Comparison of ENCODE assay signal across 16 cellular contexts in the genomic region with DNA sequence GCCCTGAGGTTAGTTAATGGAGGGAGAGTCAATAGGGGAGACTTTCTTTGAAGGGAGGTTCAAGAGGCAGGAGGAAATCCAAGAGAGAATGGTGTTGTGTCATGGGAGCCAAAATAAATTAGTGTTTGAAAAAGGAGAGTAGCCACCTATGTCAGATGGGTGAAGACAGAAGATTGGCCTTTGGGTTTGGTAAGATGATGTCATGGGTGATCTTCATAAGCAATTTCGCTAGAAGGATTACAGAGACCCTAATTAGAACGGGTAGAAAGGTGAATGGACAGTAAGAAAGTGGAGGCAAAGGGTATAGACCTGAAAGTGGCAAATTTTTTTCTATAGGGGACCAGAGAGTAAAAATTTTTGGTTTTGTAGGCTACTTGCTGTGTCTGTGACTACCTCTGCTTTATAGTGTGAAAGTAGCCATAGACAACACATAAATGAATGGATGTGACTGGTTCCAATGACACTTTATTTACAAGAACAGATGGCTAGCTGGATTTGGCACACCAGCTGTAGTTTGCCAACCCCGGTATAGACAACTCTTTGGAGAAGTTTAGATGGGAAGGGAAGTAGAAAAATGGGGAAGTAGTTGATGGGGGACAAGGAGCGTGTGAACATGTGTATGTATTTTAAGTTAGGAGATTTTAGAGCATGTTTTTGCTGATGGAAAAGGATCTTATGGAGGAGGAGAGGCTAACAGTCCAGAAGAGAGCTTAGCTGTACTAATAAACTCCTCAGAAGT. TPM values are rescaled to one million over a fixed set of nuclear protein-coding genes. Genes with fewer than 3 reads are reported as not detected.
A peak's percentile ranks its signal among the peaks of the same experiment; 100 is the strongest.
DNase-seq lines count a peak whose midpoint lies in the region; ATAC-seq, FAIRE-seq and TF ChIP-seq lines count a peak whose summit lies in the region.
"Had no signal": no experiment of that assay in that cellular context is flagged by ENCODE, and none has a peak within 500 bp of the region (broad histone marks: within the 10 kb centered on the region; RNA-seq: fewer than 3 reads in every experiment).

No MANE protein-coding gene starts in this region.

- no peak for FAIRE-seq in HepG2 (lab: Jason Lieb, UNC)

- WGBS in HepG2 (ENCODE audit: low lambda C conversion rate): 95% methylated on average over 4 of the region's 4 CpGs
- 67 to 92% (median 82%) methylated on average over 4 of the region's 4 CpGs for WGBS in stomach, 5 donors

- H3K9me3 ChIP-seq in HepG2 (ENCODE audit: low read length) (no peaks in the 10 kb centered on the region), stomach (no peaks in the 10 kb centered on the region)

- in situ Hi-C loops in HepG2 (cut with HindIII; ENCODE audit: extremely low pct_ligation_motif_present, low pct_unique_long_range_greater_than_20kb): loop anchor here (25.0 kb wide), 1 partner anchor 299 kb away; the partner anchor contains the start of gene BOLA3

- H3K27ac ChIP-seq in HepG2 (ENCODE audit: extremely low read length, insufficient read depth, low read length) (no peak overlapping the region), stomach (peak overlapping the region in 4 of 5 donors; percentile 62 to 81 (median 70))
- H3K27ac ChIP-seq: parathyroid adenoma had no signal

- no peak for TF ChIP-seq POLR2A in HepG2 (IDR thresholded peaks at IDR 0.05; ENCODE audit: insufficient read depth in 1 of 2, low read depth in 2 of 2, low read length in 2 of 2)
- TF ChIP-seq POLR2A in stomach (IDR thresholded peaks at IDR 0.05): no peak

- 0 out of 2 replicates have a peak, but pooled peaks cover 3% of the 10 kb centered on the region for H4K20me1 ChIP-seq in HepG2 (ENCODE audit: insufficient read depth, low read length)

- H3K4me3 ChIP-seq in HepG2 (replicated peaks in 1 of 3; ENCODE audit: insufficient read depth in 1 of 3, low read depth in 2 of 3, low read length in 3 of 3) (no peak overlapping the region), stomach (no peak overlapping the region)

- no peaks in the 10 kb centered on the region for H3K79me2 ChIP-seq in HepG2 (ENCODE audit: insufficient read depth, low read length)

- no peak for TF ChIP-seq RAD21 in HepG2 (CRISPR knock-in tag; IDR thresholded peaks at IDR 0.05)

- ATAC-seq in HepG2 (no peak), GM18867 (IDR thresholded peaks at IDR 0.05; ENCODE audit: unreplicated experiment) (no peak), HG03175 (IDR thresholded peaks at IDR 0.05; ENCODE audit: unreplicated experiment) (no peak), GM21360 (IDR thresholded peaks at IDR 0.05; ENCODE audit: unreplicated experiment) (no peak)
- ATAC-seq: left ventricle myocardium superior, Right ventricle myocardium inferior, WTC11 had no signal

- no peak for TF ChIP-seq CTCF in HepG2 (CRISPR knock-in tag; IDR thresholded peaks at IDR 0.05)
- TF ChIP-seq CTCF in stomach (IDR thresholded peaks at IDR 0.05): no peak

- no TSS peak for BruUV-seq in HepG2 (replicated peaks; lab: Mats Ljungman, UMichigan)

- CTCF ChIA-PET in HepG2 (lab: Yijun Ruan, JAX; ENCODE audit: low intra/inter-chr PET ratio, low total read pairs): no interaction called here

- no peak overlapping the region for H2AFZ ChIP-seq in HepG2 (ENCODE audit: low read length)
- H2AFZ ChIP-seq: parathyroid adenoma had no signal

- peak; percentile 86 to 92 for DNase-seq in Kasumi-1 (lab: John Stamatoyannopoulos, UW)
- DNase-seq in SKM-1 treated with dmso at 0.1 percent for 144 hours (lab: John Stamatoyannopoulos, UW; ENCODE audit: unreplicated experiment): peak; percentile 78
- DNase-seq in HepG2 (ENCODE audit: low spot score): no peak
- DNase-seq in stomach: no peak
- DNase-seq: activated T-cell treated with anti-CD3 and anti-CD28 coated beads, Interleukin-2, amount 50 U/mL, for 1 hour; COR-L47; left ventricle myocardium superior; stimulated activated CD4-positive, alpha-beta T cell treated with anti-CD3 and anti-CD28 coated beads, Interleukin-1b, Interleukin-23, amount 100 ng/mL, for 48 hours had no signal

- no peak overlapping the region for H3K9ac ChIP-seq in HepG2 (ENCODE audit: insufficient read depth, low read depth, low read length)
- H3K9ac ChIP-seq: parathyroid adenoma had no signal

- no peak overlapping the region for H3K4me2 ChIP-seq in HepG2 (ENCODE audit: low read depth, low read length)

- intact Hi-C loops in HepG2 (cut with micrococcal nuclease; ENCODE audit: unreplicated experiment): no loop called here
- intact Hi-C loops in stomach (cut with DNase I; ENCODE audit: low total_unique reads): loop anchor here (10.0 kb wide), 1 partner anchor 87 kb away; the partner anchor contains the start of gene DGUOK

- POLR2A ChIA-PET in HepG2 (lab: Yijun Ruan, JAX): interaction anchor here (2.4 kb wide), 1 partner anchor 9 kb away, joined by 15 read pairs; the partner anchor contains the start of gene STAMBP

- H3K27me3 ChIP-seq in HepG2 (ENCODE audit: control insufficient read depth in 1 of 2, insufficient read depth in 2 of 2, low read length in 2 of 2) (no peaks in the 10 kb centered on the region), stomach (no peaks in the 10 kb centered on the region)

- H3K36me3 ChIP-seq in HepG2 (replicated peaks in 1 of 2; ENCODE audit: control insufficient read depth in 1 of 2, insufficient read depth in 2 of 2, low read length in 2 of 2): peaks cover 1 to 27% of the 10 kb centered on the region in 2 experiments; a peak in 4 of 5 replicates
- peaks cover 0 to 58% (median 30%) of the 10 kb centered on the region in 4 donors for H3K36me3 ChIP-seq in stomach

- H3K4me1 ChIP-seq in HepG2 (ENCODE audit: insufficient read depth, low read length) (peaks cover 19% of the 10 kb centered on the region), stomach (peaks cover 0 to 56% (median 26%) of the 10 kb centered on the region in 4 donors)
- H3K4me1 ChIP-seq: parathyroid adenoma had no signal

- TF ChIP-seq EP300 in HepG2 (IDR thresholded peaks at IDR 0.05; ENCODE audit: low read depth in 2 of 2, low read length in 2 of 2) (no peak), HepG2 (CRISPR knock-in tag; IDR thresholded peaks at IDR 0.05; ENCODE audit: borderline replicate concordance) (no peak), stomach (IDR thresholded peaks at IDR 0.05) (no peak)

RNA-seq across cellular contexts. Expression of gene STAMBP, which starts 9.3 kb away (rescaled TPM):
- total RNA-seq in HepG2 (2016; rRNA removed; fragmentation: Illumina TruSeq; extraction: Trizol) (53.2 and 85.0 TPM in 2 replicates), stomach (10 to 100 TPM; 22.6 to 84.9 (median 50.4) TPM)
- total RNA-seq in HepG2 (2016; cell fraction: cytosol; rRNA removed; fragmentation: Illumina TruSeq; extraction: Trizol; ENCODE audit: low read depth): 14.5 and 16.7 TPM in 2 replicates
- 55.9 and 77.3 TPM in 2 replicates for total RNA-seq in HepG2 (2016; cell fraction: insoluble cytoplasmic fraction; rRNA removed; fragmentation: Illumina TruSeq; extraction: Trizol)
- 37.7 and 40.2 TPM in 2 replicates for total RNA-seq in HepG2 (2016; cell fraction: membrane; rRNA removed; fragmentation: Illumina TruSeq; extraction: Trizol)
- 22.6 and 27.3 TPM in 2 replicates for total RNA-seq in HepG2 (2016; cell fraction: nucleus; rRNA removed; fragmentation: Illumina TruSeq; extraction: Trizol)
- polyA plus RNA-seq in HepG2 (2011; rRNA removed) (45.2 and 49.6 TPM in 2 replicates), stomach (10 to 100 TPM; 28.0 to 34.1 (median 32.2) TPM)
- polyA plus RNA-seq in HepG2 (2011; cell fraction: cytosol; rRNA removed): 45.4 and 45.5 TPM in 2 replicates
- polyA plus RNA-seq in HepG2 (2011; cell fraction: nucleus; rRNA removed): 28.3 and 31.6 TPM in 2 replicates
- 42.0 and 47.4 TPM in 2 replicates for polyA plus RNA-seq in HepG2 (2012)
- polyA plus RNA-seq in HepG2 (2016; cell fraction: cytosol; fragmentation: Illumina TruSeq; extraction: Trizol; ENCODE audit: low read depth): 14.9 and 19.3 TPM in 2 replicates
- 101 and 102 TPM in 2 replicates for polyA plus RNA-seq in HepG2 (2016; cell fraction: insoluble cytoplasmic fraction; fragmentation: Illumina TruSeq; extraction: Trizol; ENCODE audit: low read depth)
- polyA plus RNA-seq in HepG2 (2016; cell fraction: membrane; fragmentation: Illumina TruSeq; extraction: Trizol; ENCODE audit: low read depth): 40.1 and 47.1 TPM in 2 replicates
- polyA plus RNA-seq in HepG2 (2016; cell fraction: nucleus; fragmentation: Illumina TruSeq; extraction: Trizol; ENCODE audit: insufficient read depth, low read depth): 60.5 and 61.0 TPM in 2 replicates
- 48.4 and 50.1 TPM in 2 replicates for polyA minus RNA-seq in HepG2 (2011; rRNA and poly(A)+ RNA removed; ENCODE audit: low replicate concordance)
- 26.0 and 29.4 TPM in 2 replicates for polyA minus RNA-seq in HepG2 (2011; cell fraction: cytosol; rRNA and poly(A)+ RNA removed)
- 27.8 and 34.1 TPM in 2 replicates for polyA minus RNA-seq in HepG2 (2011; cell fraction: nucleus; rRNA and poly(A)+ RNA removed)

RNA-seq across cellular contexts. Expression of gene C2orf78, which starts 54.0 kb away (rescaled TPM):
- total RNA-seq in HepG2 (2016; rRNA removed; fragmentation: Illumina TruSeq; extraction: Trizol) (not detected in 2 replicates), stomach (not detected)
- total RNA-seq in HepG2 (2016; cell fraction: cytosol; rRNA removed; fragmentation: Illumina TruSeq; extraction: Trizol; ENCODE audit: low read depth): not detected in 2 replicates
- not detected in 2 replicates for total RNA-seq in HepG2 (2016; cell fraction: insoluble cytoplasmic fraction; rRNA removed; fragmentation: Illumina TruSeq; extraction: Trizol)
- not detected in 2 replicates for total RNA-seq in HepG2 (2016; cell fraction: membrane; rRNA removed; fragmentation: Illumina TruSeq; extraction: Trizol)
- not detected in 2 replicates for total RNA-seq in HepG2 (2016; cell fraction: nucleus; rRNA removed; fragmentation: Illumina TruSeq; extraction: Trizol)
- polyA plus RNA-seq in HepG2 (2011; rRNA removed) (not detected in 2 replicates), stomach (not detected)
- polyA plus RNA-seq in HepG2 (2011; cell fraction: cytosol; rRNA removed): not detected in 2 replicates
- polyA plus RNA-seq in HepG2 (2011; cell fraction: nucleus; rRNA removed): not detected in 2 replicates
- polyA plus RNA-seq in HepG2 (2012): not detected in 2 replicates
- polyA plus RNA-seq in HepG2 (2016; cell fraction: cytosol; fragmentation: Illumina TruSeq; extraction: Trizol; ENCODE audit: low read depth): not detected in 2 replicates
- not detected in 2 replicates for polyA plus RNA-seq in HepG2 (2016; cell fraction: insoluble cytoplasmic fraction; fragmentation: Illumina TruSeq; extraction: Trizol; ENCODE audit: low read depth)
- not detected in 2 replicates for polyA plus RNA-seq in HepG2 (2016; cell fraction: membrane; fragmentation: Illumina TruSeq; extraction: Trizol; ENCODE audit: low read depth)
- polyA plus RNA-seq in HepG2 (2016; cell fraction: nucleus; fragmentation: Illumina TruSeq; extraction: Trizol; ENCODE audit: insufficient read depth, low read depth): not detected in 2 replicates
- polyA minus RNA-seq in HepG2 (2011; rRNA and poly(A)+ RNA removed; ENCODE audit: low replicate concordance): 0.26 TPM in 1 of 2 replicates, not detected in the other
- not detected in 2 replicates for polyA minus RNA-seq in HepG2 (2011; cell fraction: cytosol; rRNA and poly(A)+ RNA removed)
- polyA minus RNA-seq in HepG2 (2011; cell fraction: nucleus; rRNA and poly(A)+ RNA removed): not detected in 2 replicates
- total RNA-seq: glomerular endothelial cell, left ventricle myocardium superior, M059J, Right ventricle myocardium inferior had no signal

RNA-seq across cellular contexts. Expression of gene ACTG2, which starts 54.8 kb away (rescaled TPM):
- 0.13 and 0.14 TPM in 2 replicates for total RNA-seq in HepG2 (2016; rRNA removed; fragmentation: Illumina TruSeq; extraction: Trizol)
- total RNA-seq in HepG2 (2016; cell fraction: cytosol; rRNA removed; fragmentation: Illumina TruSeq; extraction: Trizol; ENCODE audit: low read depth): not detected in 2 replicates
- 0.06 and 0.43 TPM in 2 replicates for total RNA-seq in HepG2 (2016; cell fraction: insoluble cytoplasmic fraction; rRNA removed; fragmentation: Illumina TruSeq; extraction: Trizol)
- 0.15 TPM in 1 of 2 replicates, not detected in the other for total RNA-seq in HepG2 (2016; cell fraction: membrane; rRNA removed; fragmentation: Illumina TruSeq; extraction: Trizol)
- 0.28 TPM in 1 of 2 replicates, not detected in the other for total RNA-seq in HepG2 (2016; cell fraction: nucleus; rRNA removed; fragmentation: Illumina TruSeq; extraction: Trizol)
- not detected in 2 replicates for polyA plus RNA-seq in HepG2 (2011; rRNA removed)
- 0.04 and 0.05 TPM in 2 replicates for polyA plus RNA-seq in HepG2 (2011; cell fraction: cytosol; rRNA removed)
- not detected in 2 replicates for polyA plus RNA-seq in HepG2 (2011; cell fraction: nucleus; rRNA removed)
- 0.12 TPM in 1 of 2 replicates, not detected in the other for polyA plus RNA-seq in HepG2 (2012)
- polyA plus RNA-seq in HepG2 (2016; cell fraction: cytosol; fragmentation: Illumina TruSeq; extraction: Trizol; ENCODE audit: low read depth): 0.11 and 0.15 TPM in 2 replicates
- polyA plus RNA-seq in HepG2 (2016; cell fraction: insoluble cytoplasmic fraction; fragmentation: Illumina TruSeq; extraction: Trizol; ENCODE audit: low read depth): 0.32 and 0.35 TPM in 2 replicates
- polyA plus RNA-seq in HepG2 (2016; cell fraction: membrane; fragmentation: Illumina TruSeq; extraction: Trizol; ENCODE audit: low read depth): not detected in 2 replicates
- polyA plus RNA-seq in HepG2 (2016; cell fraction: nucleus; fragmentation: Illumina TruSeq; extraction: Trizol; ENCODE audit: insufficient read depth, low read depth): 0.45 and 0.98 TPM in 2 replicates
- polyA minus RNA-seq in HepG2 (2011; rRNA and poly(A)+ RNA removed; ENCODE audit: low replicate concordance): 0.28 TPM in 1 of 2 replicates, not detected in the other
- not detected in 2 replicates for polyA minus RNA-seq in HepG2 (2011; cell fraction: cytosol; rRNA and poly(A)+ RNA removed)
- polyA minus RNA-seq in HepG2 (2011; cell fraction: nucleus; rRNA and poly(A)+ RNA removed): not detected in 2 replicates
- 1,000 to 10,000 TPM in 2 of 5 donors, 100 to 1,000 TPM in 3; 444 to 2,977 (median 978) TPM for total RNA-seq in stomach
- 1,000 to 10,000 TPM in 1 of 3 donors, 100 to 1,000 TPM in 2; 143 to 1,485 (median 206) TPM for polyA plus RNA-seq in stomach

RNA-seq across cellular contexts. Expression of gene DUSP11, which starts 58.1 kb away (rescaled TPM):
- 36.2 and 48.9 TPM in 2 replicates for total RNA-seq in HepG2 (2016; rRNA removed; fragmentation: Illumina TruSeq; extraction: Trizol)
- 7.5 and 8.8 TPM in 2 replicates for total RNA-seq in HepG2 (2016; cell fraction: cytosol; rRNA removed; fragmentation: Illumina TruSeq; extraction: Trizol; ENCODE audit: low read depth)
- total RNA-seq in HepG2 (2016; cell fraction: insoluble cytoplasmic fraction; rRNA removed; fragmentation: Illumina TruSeq; extraction: Trizol): 35.4 and 51.7 TPM in 2 replicates
- total RNA-seq in HepG2 (2016; cell fraction: membrane; rRNA removed; fragmentation: Illumina TruSeq; extraction: Trizol): 11.1 and 14.7 TPM in 2 replicates
- 21.8 and 22.7 TPM in 2 replicates for total RNA-seq in HepG2 (2016; cell fraction: nucleus; rRNA removed; fragmentation: Illumina TruSeq; extraction: Trizol)
- 23.1 and 30.5 TPM in 2 replicates for polyA plus RNA-seq in HepG2 (2011; rRNA removed)
- 16.4 and 22.8 TPM in 2 replicates for polyA plus RNA-seq in HepG2 (2011; cell fraction: cytosol; rRNA removed)
- 8.3 and 8.7 TPM in 2 replicates for polyA plus RNA-seq in HepG2 (2011; cell fraction: nucleus; rRNA removed)
- polyA plus RNA-seq in HepG2 (2012): 19.3 and 22.5 TPM in 2 replicates
- polyA plus RNA-seq in HepG2 (2016; cell fraction: cytosol; fragmentation: Illumina TruSeq; extraction: Trizol; ENCODE audit: low read depth): 3.0 and 3.8 TPM in 2 replicates
- 55.6 and 64.2 TPM in 2 replicates for polyA plus RNA-seq in HepG2 (2016; cell fraction: insoluble cytoplasmic fraction; fragmentation: Illumina TruSeq; extraction: Trizol; ENCODE audit: low read depth)
- polyA plus RNA-seq in HepG2 (2016; cell fraction: membrane; fragmentation: Illumina TruSeq; extraction: Trizol; ENCODE audit: low read depth): 5.9 and 7.0 TPM in 2 replicates
- polyA plus RNA-seq in HepG2 (2016; cell fraction: nucleus; fragmentation: Illumina TruSeq; extraction: Trizol; ENCODE audit: insufficient read depth, low read depth): 21.6 and 23.0 TPM in 2 replicates
- 7.5 and 8.0 TPM in 2 replicates for polyA minus RNA-seq in HepG2 (2011; rRNA and poly(A)+ RNA removed; ENCODE audit: low replicate concordance)
- polyA minus RNA-seq in HepG2 (2011; cell fraction: cytosol; rRNA and poly(A)+ RNA removed): 10.1 and 13.7 TPM in 2 replicates
- 37.3 and 39.3 TPM in 2 replicates for polyA minus RNA-seq in HepG2 (2011; cell fraction: nucleus; rRNA and poly(A)+ RNA removed)
- 10 to 100 TPM in 3 of 5 donors, 1 to 10 TPM in 2; 9.0 to 45.2 (median 14.3) TPM for total RNA-seq in stomach
- 10 to 100 TPM; 16.7 to 25.4 (median 17.1) TPM for polyA plus RNA-seq in stomach

Comparison
In these comparisons a context has a peak if more than half of its experiments do, and no peak if none do; other contexts are left out.
1. DNase-seq: peak in Kasumi-1 (2 of 2) and SKM-1 treated with dmso at 0.1 percent for 144 hours (single experiment); none in HepG2 (single experiment) and stomach (single experiment).
2. RNA of gene ACTG2, which starts 54.8 kb away (total RNA-seq): 444 to 2,977 TPM in stomach; 0.06 to 0.43 TPM in HepG2; every median in the first group is over 100 times any median in the second.